In the genomic region with DNA sequence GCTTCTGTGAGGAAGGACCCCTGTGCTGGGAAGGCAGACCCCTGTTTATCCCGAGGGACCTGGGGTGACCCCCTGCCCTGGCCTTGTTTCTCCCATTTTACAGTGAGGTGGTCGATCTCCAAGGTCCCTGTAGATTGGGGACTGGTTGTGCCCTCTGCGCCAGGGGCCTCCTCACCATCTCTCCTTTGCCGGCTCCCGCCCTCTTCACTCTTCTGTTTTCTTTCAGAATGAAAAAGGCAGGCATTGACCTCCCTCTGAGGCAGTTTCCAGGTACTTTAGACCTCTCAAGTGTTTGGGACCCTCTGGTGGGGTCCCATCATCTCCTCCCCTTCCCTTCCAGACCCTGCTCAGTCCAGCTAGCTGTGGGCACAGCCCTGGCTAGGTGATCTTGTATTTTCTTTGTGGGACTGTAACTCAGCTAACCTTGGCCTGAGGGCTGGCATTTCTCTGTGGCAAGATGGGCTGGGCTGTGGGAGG, we compare ENCODE assay signal across 8 cellular contexts. TPM values are rescaled to one million over a fixed set of nuclear protein-coding genes. Genes with fewer than 3 reads are reported as not detected.
DNase-seq lines count a peak whose midpoint lies in the region; ATAC-seq and TF ChIP-seq lines count a peak whose summit lies in the region.

No MANE protein-coding gene starts in this region.

- DNase-seq in GM06990 (ENCODE audit: extremely low read depth, insufficient read length) (no peak), WERI-Rb-1 (no peak), fibroblast of pulmonary artery (ENCODE audit: low read depth) (no peak), psoas muscle (no peak), epidermal melanocyte (ENCODE audit: insufficient read length, low spot score) (no peak), ACHN (no peak), KG1 (lab: John Stamatoyannopoulos, UW) (no peak)

- H3K4me1 ChIP-seq in psoas muscle: peaks cover 39% of the 10 kb centered on the region

- intact Hi-C loops in psoas muscle (cut with DNase I): loop anchor here in 1 of 2 donors (10.0 kb wide), 1 partner anchor 141 kb away; no protein-coding TSS in a partner anchor

- H3K9me3 ChIP-seq in WERI-Rb-1 (ENCODE audit: severe bottlenecking) (no peaks in the 10 kb centered on the region), psoas muscle (no peaks in the 10 kb centered on the region)

- H3K36me3 ChIP-seq in GM06990 (ENCODE audit: control insufficient read depth, insufficient read depth, low read length): no peaks in the 10 kb centered on the region; the same call in 1 of the 2 replicates
- no peaks in the 10 kb centered on the region for H3K36me3 ChIP-seq in WERI-Rb-1
- H3K36me3 ChIP-seq in psoas muscle (ENCODE audit: insufficient read depth in 1 of 2, low read depth in 1 of 2): peaks cover 5 to 26% of the 10 kb centered on the region in 2 donors

- ATAC-seq in psoas muscle: no peak
- no peak for ATAC-seq in GM18867 (IDR thresholded peaks at IDR 0.05; ENCODE audit: unreplicated experiment)

- in situ Hi-C loops in ACHN (cut with HindIII; ENCODE audit: low pct_ligation_motif_present, low pct_unique_long_range_greater_than_20kb, low sequenced_read_pairs): no loop called here

- H3K27me3 ChIP-seq in GM06990 (replicated peaks; ENCODE audit: control insufficient read depth, insufficient read depth, low read length) (no peaks in the 10 kb centered on the region), WERI-Rb-1 (ENCODE audit: insufficient read depth, low read depth, severe bottlenecking) (no peaks in the 10 kb centered on the region), psoas muscle (ENCODE audit: insufficient read depth in 3 of 3, low read length in 2 of 3) (no peaks in the 10 kb centered on the region)

- H3K27ac ChIP-seq in WERI-Rb-1 (peak overlapping the region; percentile 67), psoas muscle (peak overlapping the region; percentile 100)

- H3K4me3 ChIP-seq in GM06990 (replicated peaks; ENCODE audit: low read depth, low read length) (peak overlapping the region; percentile 81), WERI-Rb-1 (ENCODE audit: low read depth, low read length) (peak overlapping the region; percentile 50), fibroblast of pulmonary artery (replicated peaks; ENCODE audit: low read depth, low read length) (peak overlapping the region; percentile 100), psoas muscle (peak overlapping the region; percentile 99)

- 28 to 38% (median 34%) methylated on average over 5 of the region's 5 CpGs for WGBS in psoas muscle, 3 donors

- no peak for TF ChIP-seq CTCF in GM06990 (IDR thresholded peaks at IDR 0.05; ENCODE audit: insufficient read depth, low read length, poor library complexity, severe bottlenecking)
- no peak for TF ChIP-seq CTCF in WERI-Rb-1 (IDR thresholded peaks at IDR 0.05; ENCODE audit: low read depth, low read length)
- no peak for TF ChIP-seq CTCF in fibroblast of pulmonary artery (IDR thresholded peaks at IDR 0.05; ENCODE audit: low read length, missing control alignments)
- TF ChIP-seq CTCF in psoas muscle (IDR thresholded peaks at IDR 0.05): no peak

RNA-seq across cellular contexts. Expression of a gene that starts 1.5 kb away (rescaled TPM):
- total RNA-seq in psoas muscle: 10 to 100 TPM; 27.7 to 43.3 (median 31.3) TPM
- 10 to 100 TPM; 11.6 to 29.8 (median 15.6) TPM for polyA plus RNA-seq in psoas muscle

RNA-seq across cellular contexts. Expression of a gene that starts 37.8 kb away (rescaled TPM):
- 10 to 100 TPM; 10.3 to 16.5 (median 12.7) TPM for total RNA-seq in psoas muscle
- polyA plus RNA-seq in psoas muscle: 10 to 100 TPM in 1 of 3 donors, 1 to 10 TPM in 2; 2.7 to 13.1 (median 6.4) TPM

Comparison
In these comparisons a context has a peak if more than half of its experiments do, and no peak if none do; other contexts are left out.
1. H3K4me3 ChIP-seq: peak in every context shown above with its lines; median percentile 100 in fibroblast of pulmonary artery; 99 in psoas muscle; 81 in GM06990; 50 in WERI-Rb-1.